15 cellular contexts compared by ENCODE assay signal in the genomic region with DNA sequence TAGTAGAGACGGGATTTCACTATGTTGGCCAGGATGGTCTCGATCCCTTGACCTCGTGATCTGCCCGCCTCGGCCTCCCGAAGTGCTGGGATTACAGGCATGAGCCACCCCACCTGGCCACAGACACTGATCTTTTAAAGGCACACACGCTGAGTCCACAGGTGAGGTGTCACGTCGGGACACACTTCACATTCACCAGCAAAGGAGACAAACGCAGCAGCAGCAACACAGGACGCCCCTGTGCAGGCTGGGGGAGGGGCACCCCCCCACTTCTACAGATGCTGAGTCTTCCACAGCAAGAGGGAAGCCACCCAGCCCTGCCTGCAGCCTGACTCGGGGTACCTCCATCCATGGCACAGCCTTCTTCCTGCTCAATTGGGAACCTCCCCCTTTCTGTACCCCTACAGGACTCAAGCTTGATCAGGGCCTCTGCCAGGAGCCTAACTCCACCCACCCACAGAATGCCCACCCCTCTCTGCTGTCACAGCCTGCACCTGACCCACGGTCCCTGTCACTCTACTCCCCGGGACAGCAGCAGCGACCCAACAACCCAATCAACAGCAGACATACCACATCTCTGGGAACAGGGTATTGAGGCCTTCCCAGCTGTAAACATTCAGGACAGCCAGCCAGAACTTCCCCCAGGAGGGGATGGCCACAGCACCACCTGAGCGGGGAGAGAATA. TPM values are rescaled to one million over a fixed set of nuclear protein-coding genes. Genes with fewer than 3 reads are reported as not detected.
DNase-seq lines count a peak whose midpoint lies in the region; TF ChIP-seq lines count a peak whose summit lies in the region.
"Had no signal": no experiment of that assay in that cellular context is flagged by ENCODE, and none has a peak within 500 bp of the region (broad histone marks: within the 10 kb centered on the region; RNA-seq: fewer than 3 reads in every experiment).

No MANE protein-coding gene starts in this region.

- no peak overlapping the region for H3K27ac Mint-ChIP-seq in endothelial cell (ENCODE audit: unreplicated experiment)
- H3K27ac Mint-ChIP-seq: GM23338 had no signal

- no peaks in the 10 kb centered on the region for H3K27me3 ChIP-seq in BLaER1 treated with 17β-estradiol and CSF1 and Interleukin-3, amounts not matched to agents 10 nM and 100 nM
- H3K27me3 ChIP-seq in sigmoid colon (no peaks in the 10 kb centered on the region), PC-9 (ENCODE audit: insufficient read depth, low read depth) (no peaks in the 10 kb centered on the region), esophagus squamous epithelium (no peaks in the 10 kb centered on the region)
- H3K27me3 ChIP-seq: Peyer's patch had no signal

- POLR2A ChIA-PET in RWPE1 (lab: Yijun Ruan, JAX; ENCODE audit: low non-redundant PET) (no interaction called here), PC-9 (lab: Charles Lee; ENCODE audit: unreplicated experiment) (no interaction called here)

- H3K4me3 Mint-ChIP-seq in endothelial cell (ENCODE audit: unreplicated experiment), result peak overlapping the region; percentile 24
- H3K4me3 Mint-ChIP-seq: CD4-positive, alpha-beta memory T cell; GM23338 had no signal

- no peak for TF ChIP-seq EP300 in sigmoid colon (IDR thresholded peaks at IDR 0.05)

- intact Hi-C loops in sigmoid colon (cut with DNase I), result no loop called here
- intact Hi-C loops in PC-9 (cut with micrococcal nuclease; ENCODE audit: unreplicated experiment), result no loop called here
- intact Hi-C loops in esophagus squamous epithelium (cut with DNase I), result no loop called here

- H3K27me3 Mint-ChIP-seq in endothelial cell (ENCODE audit: unreplicated experiment), result peaks cover 7% of the 10 kb centered on the region
- H3K27me3 Mint-ChIP-seq: CD4-positive, alpha-beta memory T cell had no signal

- no peaks in the 10 kb centered on the region for H3F3A ChIP-seq in PC-9 (ENCODE audit: insufficient read depth, low read depth)

- peaks cover 4% of the 10 kb centered on the region for H3K4me1 Mint-ChIP-seq in endothelial cell (ENCODE audit: unreplicated experiment)

- peaks cover 5 to 91% (median 59%) of the 10 kb centered on the region in 11 experiments; a peak in 16 of 22 replicates for H4K20me1 ChIP-seq in BLaER1 treated with 17β-estradiol and CSF1 and Interleukin-3, amounts not matched to agents 10 nM and 100 nM
- no peaks in the 10 kb centered on the region for H4K20me1 ChIP-seq in PC-9 (ENCODE audit: insufficient read depth)

- DNase-seq in RWPE1 (ENCODE audit: low spot score), result no peak
- DNase-seq in endothelial cell (ENCODE audit: low spot score), result no peak
- DNase-seq in sigmoid colon, result peak; percentile 53
- DNase-seq in PC-9, result no peak
- DNase-seq in esophagus squamous epithelium (lab: John Stamatoyannopoulos, UW), result no peak
- DNase-seq in stimulated activated CD4-positive, alpha-beta T cell treated with anti-CD3 and anti-CD28 coated beads, Interleukin-4, amount 100 ng/mL, for 24 hours, result no peak
- DNase-seq: CD4-positive, alpha-beta memory T cell; Karpas-422; NCI-H1930; NCI-H2171 treated with DMSO at 0.1 percent for 48 hours; NCI-H82; SHP77 had no signal

- no TSS peak for BruUV-seq in PC-9 (replicated peaks; lab: Mats Ljungman, UMichigan)

- CTCF ChIA-PET in RWPE1 (lab: Yijun Ruan, JAX), result interaction anchor here (0.7 kb wide), 1 partner anchor 9 kb away, joined by 6 read pairs; no protein-coding TSS in a partner anchor
- CTCF ChIA-PET in PC-9 (lab: Charles Lee), result no interaction called here

- no peak for TF ChIP-seq CTCF in RWPE1 (conservative IDR thresholded peaks at IDR 0.05; ENCODE audit: low read depth)
- TF ChIP-seq CTCF in endothelial cell (IDR thresholded peaks at IDR 0.05; ENCODE audit: unreplicated experiment), result no peak
- TF ChIP-seq CTCF in sigmoid colon (IDR thresholded peaks at IDR 0.05), result no peak
- no peak for TF ChIP-seq CTCF in PC-9 (conservative IDR thresholded peaks at IDR 0.05)
- TF ChIP-seq CTCF in esophagus squamous epithelium (IDR thresholded peaks at IDR 0.05), result no peak

- peak overlapping the region in 6 of 11 experiments; percentile 12 to 38 (median 14); a peak in 7 of 22 replicates for H3K4me2 ChIP-seq in BLaER1 treated with 17β-estradiol and CSF1 and Interleukin-3, amounts not matched to agents 10 nM and 100 nM
- no peak overlapping the region for H3K4me2 ChIP-seq in PC-9
- H3K4me2 ChIP-seq: GM23338 had no signal

- no peaks in the 10 kb centered on the region for H3K9me2 ChIP-seq in PC-9 (ENCODE audit: insufficient read depth)

- H3K9me3 Mint-ChIP-seq in endothelial cell (ENCODE audit: unreplicated experiment), result no peaks in the 10 kb centered on the region
- H3K9me3 Mint-ChIP-seq: GM23338 had no signal

- H2AFZ ChIP-seq in PC-9, result no peak overlapping the region
- H2AFZ ChIP-seq: GM23338 had no signal

- peak overlapping the region in 1 of 11 experiments; percentile 26; a peak in 1 of 22 replicates for H3K9ac ChIP-seq in BLaER1 treated with 17β-estradiol and CSF1 and Interleukin-3, amounts not matched to agents 10 nM and 100 nM

- 89 to 91% methylated on average over 16 of the region's 16 CpGs for WGBS in sigmoid colon, 2 donors
- 67% methylated on average over 3 of the region's 16 CpGs; no CpG with 5 or more reads in 1 of the 2 donors for WGBS in esophagus squamous epithelium, 2 donors

- peaks cover 0 to 89% (median 51%) of the 10 kb centered on the region in 11 experiments; a peak in 18 of 22 replicates for H3K36me3 ChIP-seq in BLaER1 treated with 17β-estradiol and CSF1 and Interleukin-3, amounts not matched to agents 10 nM and 100 nM
- peaks cover 0 to 81% (median 36%) of the 10 kb centered on the region in 4 donors for H3K36me3 ChIP-seq in sigmoid colon
- no peaks in the 10 kb centered on the region for H3K36me3 ChIP-seq in PC-9 (ENCODE audit: low read depth)
- peaks cover 18 to 93% (median 48%) of the 10 kb centered on the region in 3 donors for H3K36me3 ChIP-seq in esophagus squamous epithelium

- no peaks in the 10 kb centered on the region for H3K79me2 ChIP-seq in PC-9 (ENCODE audit: low read depth)

- TF ChIP-seq POLR2A in sigmoid colon (IDR thresholded peaks at IDR 0.05) (no peak), esophagus squamous epithelium (IDR thresholded peaks at IDR 0.05) (no peak)

- H3K36me3 Mint-ChIP-seq in endothelial cell (ENCODE audit: low read depth, unreplicated experiment), result peaks cover 31% of the 10 kb centered on the region

- H3K9me3 ChIP-seq in BLaER1 treated with 17β-estradiol and CSF1 and Interleukin-3, amounts not matched to agents 10 nM and 100 nM (replicated peaks in 1 of 11), result no peaks in the 10 kb centered on the region
- H3K9me3 ChIP-seq in sigmoid colon, result no peaks in the 10 kb centered on the region
- H3K9me3 ChIP-seq in PC-9 (ENCODE audit: insufficient read depth, low read depth), result no peaks in the 10 kb centered on the region
- H3K9me3 ChIP-seq in esophagus squamous epithelium, result no peaks in the 10 kb centered on the region
- H3K9me3 ChIP-seq: Peyer's patch had no signal

- no peak overlapping the region for H3K27ac ChIP-seq in BLaER1 treated with 17β-estradiol and CSF1 and Interleukin-3, amounts not matched to agents 10 nM and 100 nM
- H3K27ac ChIP-seq in RWPE1 (peak overlapping the region; percentile 24), sigmoid colon (no peak overlapping the region), PC-9 (no peak overlapping the region), esophagus squamous epithelium (no peak overlapping the region)
- H3K27ac ChIP-seq: Peyer's patch had no signal

- H3K4me3 ChIP-seq in BLaER1 treated with 17β-estradiol and CSF1 and Interleukin-3, amounts not matched to agents 10 nM and 100 nM, result no peak overlapping the region
- H3K4me3 ChIP-seq in sigmoid colon (no peak overlapping the region), PC-9 (no peak overlapping the region), esophagus squamous epithelium (no peak overlapping the region)
- H3K4me3 ChIP-seq: GM23338, Peyer's patch had no signal

- H3K4me1 ChIP-seq in BLaER1 treated with 17β-estradiol and CSF1 and Interleukin-3, amounts not matched to agents 10 nM and 100 nM, result peaks cover 0 to 37% (median 23%) of the 10 kb centered on the region in 10 experiments; a peak in 14 of 20 replicates
- H3K4me1 ChIP-seq in sigmoid colon (no peaks in the 10 kb centered on the region), PC-9 (replicated peaks; ENCODE audit: insufficient read depth) (no peaks in the 10 kb centered on the region), esophagus squamous epithelium (no peaks in the 10 kb centered on the region)
- H3K4me1 ChIP-seq: Peyer's patch had no signal

RNA-seq across cellular contexts. Expression of gene LSS, which starts 9.5 kb away (rescaled TPM):
- total RNA-seq in endothelial cell (ENCODE audit: unreplicated experiment), result 157 TPM
- 10 to 100 TPM; 47.6 to 63.7 (median 57.0) TPM for total RNA-seq in sigmoid colon
- 10 to 100 TPM; 17.4 to 78.6 (median 27.5) TPM for polyA plus RNA-seq in sigmoid colon
- total RNA-seq in PC-9 (2021), result 69.0 and 92.3 TPM in 2 replicates
- total RNA-seq in esophagus squamous epithelium, result 100 to 1,000 TPM in 3 of 4 donors, 10 to 100 TPM in 1; 55.5 to 131 (median 115) TPM

RNA-seq across cellular contexts. Expression of gene SPATC1L, which starts 34.8 kb away (rescaled TPM):
- total RNA-seq in endothelial cell (ENCODE audit: unreplicated experiment) (25.3 TPM), sigmoid colon (10 to 100 TPM in 1 of 4 donors, 1 to 10 TPM in 2, under 1 TPM in 1; 0.95 to 18.3 (median 7.1) TPM), PC-9 (2021) (31.8 and 32.7 TPM in 2 replicates), esophagus squamous epithelium (1 to 10 TPM; 4.0 to 7.2 (median 6.3) TPM)
- 10 to 100 TPM in 1 of 3 donors, 1 to 10 TPM in 2; 3.2 to 11.0 (median 7.8) TPM for polyA plus RNA-seq in sigmoid colon
